ENCODE assay signal across 1 cellular context in genomic region chr19:23056516-23056915, GRCh38.
TF ChIP-seq lines count a peak whose summit lies in the region.

No MANE protein-coding gene starts in this region.

TF ChIP-seq in HepG2, 621 proteins besides CTCF, POLR2A, EP300 and RAD21 (continued from another document):
- TF ChIP-seq HNF1A (IDR thresholded peaks at IDR 0.05; ENCODE audit: low read depth) = no peak
- TF ChIP-seq HNF1A (CRISPR knock-in tag; IDR thresholded peaks at IDR 0.05; ENCODE audit: borderline replicate concordance) = no peak
